ENCODE assay signal across 8 cellular contexts in the genomic region with DNA sequence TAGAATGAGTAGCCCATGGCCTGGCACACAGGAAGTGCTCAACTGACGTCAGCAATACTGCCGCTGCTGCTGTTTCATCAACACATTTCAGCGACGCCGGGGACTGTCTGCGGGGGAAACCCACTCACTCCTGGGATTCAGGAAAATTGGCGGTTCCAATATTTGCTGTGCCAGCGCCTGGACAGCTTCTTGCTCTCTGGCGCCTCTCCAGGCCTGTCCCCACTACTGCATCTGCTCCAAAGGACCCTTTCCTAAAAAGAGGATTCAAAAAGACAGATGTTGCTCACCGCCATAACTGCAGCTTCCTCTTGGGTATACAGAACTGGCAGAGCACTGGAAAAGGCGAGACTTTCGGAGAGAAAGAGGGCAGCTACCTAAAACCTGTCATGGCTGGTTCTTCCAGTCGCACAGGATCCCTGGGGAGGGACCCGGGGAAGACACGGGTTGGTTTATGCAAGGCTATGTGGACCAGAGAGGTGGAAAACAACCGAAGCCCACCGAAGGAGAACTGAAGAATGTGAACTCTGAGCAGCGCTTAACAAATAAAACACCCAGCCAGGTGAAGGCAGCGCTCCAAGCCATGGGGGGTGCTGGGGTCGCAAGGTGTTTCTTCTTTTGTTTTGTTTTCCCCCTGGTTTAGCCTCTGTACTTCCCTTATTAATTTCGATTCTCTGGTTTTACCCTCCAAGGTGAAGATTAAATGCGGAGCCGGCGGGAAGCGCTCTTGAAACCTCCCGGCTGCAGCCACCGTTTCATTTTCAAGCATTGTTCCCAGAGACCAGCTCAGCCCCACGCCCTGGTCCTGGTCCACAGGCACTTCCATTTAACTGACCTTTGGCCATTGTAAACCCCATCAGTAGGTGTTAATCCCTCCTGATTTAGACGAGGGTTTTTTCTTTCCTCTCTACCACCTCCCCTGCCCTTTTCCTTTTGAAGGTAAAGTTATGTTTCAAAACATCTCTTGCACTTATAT. TPM values are rescaled to one million over a fixed set of nuclear protein-coding genes. Genes with fewer than 3 reads are reported as not detected.
DNase-seq lines count a peak whose midpoint lies in the region; ATAC-seq and TF ChIP-seq lines count a peak whose summit lies in the region.
"Had no signal": no experiment of that assay in that cellular context is flagged by ENCODE, and none has a peak within 500 bp of the region (broad histone marks: within the 10 kb centered on the region; RNA-seq: fewer than 3 reads in every experiment).

No MANE protein-coding gene starts in this region.

- no peak overlapping the region for H3K27ac ChIP-seq in sigmoid colon

- peaks cover 0 to 39% (median 5%) of the 10 kb centered on the region in 3 donors for H3K27me3 ChIP-seq in sigmoid colon

- TF ChIP-seq EP300 in sigmoid colon (IDR thresholded peaks at IDR 0.05): no peak

- H3K4me3 ChIP-seq in GM12875 (ENCODE audit: low read depth, low read length): no peak overlapping the region
- H3K4me3 ChIP-seq in sigmoid colon: no peak overlapping the region

- H3K9me3 ChIP-seq in sigmoid colon: no peaks in the 10 kb centered on the region

- no peaks in the 10 kb centered on the region for H3K4me1 ChIP-seq in sigmoid colon

- DNase-seq in NCI-H82 treated with DMSO at 0.1 percent for 48 hours (lab: John Stamatoyannopoulos, UW; ENCODE audit: unreplicated experiment) (peak; percentile 10), sigmoid colon (peak; percentile 48)
- no peak for DNase-seq in activated CD4-positive, alpha-beta T cell treated with anti-CD3 and anti-CD28 coated beads, Interleukin-2, amount 50 U/mL, for 48 hours
- DNase-seq: naive B cell had no signal

- peak; percentile 15; the same call in 1 of the 2 replicates for TF ChIP-seq CTCF in GM12875 (IDR thresholded peaks at IDR 0.05; ENCODE audit: borderline replicate concordance, insufficient read depth, low read depth, low read length)
- TF ChIP-seq CTCF in sigmoid colon (IDR thresholded peaks at IDR 0.05): no peak

- intact Hi-C loops in sigmoid colon (cut with DNase I): no loop called here

- no peak for TF ChIP-seq POLR2A in sigmoid colon (IDR thresholded peaks at IDR 0.05)

- ATAC-seq in esophagus mucosa (peak; percentile 60), GM19324 (IDR thresholded peaks at IDR 0.05; ENCODE audit: low FRiP score, unreplicated experiment) (no peak), HG03108 (IDR thresholded peaks at IDR 0.05; ENCODE audit: unreplicated experiment) (no peak)

- no peaks in the 10 kb centered on the region for H3K36me3 ChIP-seq in sigmoid colon

- WGBS in sigmoid colon, 2 donors: 25 to 56% methylated on average over 29 of the region's 29 CpGs

RNA-seq across cellular contexts. Expression of a gene that starts 39.5 kb away (rescaled TPM):
- total RNA-seq in esophagus mucosa (not detected), sigmoid colon (10 to 100 TPM in 1 of 4 donors, under 1 TPM in 2, not detected in 1; 0.16 to 13.0 (median 0.27) TPM)
- polyA plus RNA-seq in sigmoid colon: under 1 TPM in 1 of 3 donors, not detected in 2; 0.09 TPM

Comparison
In these comparisons a context has a peak if more than half of its experiments do, and no peak if none do; other contexts are left out.
1. DNase-seq: peak in NCI-H82 treated with DMSO at 0.1 percent for 48 hours (single experiment) and sigmoid colon (single experiment); none in activated CD4-positive, alpha-beta T cell treated with anti-CD3 and anti-CD28 coated beads, Interleukin-2, amount 50 U/mL, for 48 hours (0 of 2).